ENCODE assay signal across 12 cellular contexts in the genomic region with DNA sequence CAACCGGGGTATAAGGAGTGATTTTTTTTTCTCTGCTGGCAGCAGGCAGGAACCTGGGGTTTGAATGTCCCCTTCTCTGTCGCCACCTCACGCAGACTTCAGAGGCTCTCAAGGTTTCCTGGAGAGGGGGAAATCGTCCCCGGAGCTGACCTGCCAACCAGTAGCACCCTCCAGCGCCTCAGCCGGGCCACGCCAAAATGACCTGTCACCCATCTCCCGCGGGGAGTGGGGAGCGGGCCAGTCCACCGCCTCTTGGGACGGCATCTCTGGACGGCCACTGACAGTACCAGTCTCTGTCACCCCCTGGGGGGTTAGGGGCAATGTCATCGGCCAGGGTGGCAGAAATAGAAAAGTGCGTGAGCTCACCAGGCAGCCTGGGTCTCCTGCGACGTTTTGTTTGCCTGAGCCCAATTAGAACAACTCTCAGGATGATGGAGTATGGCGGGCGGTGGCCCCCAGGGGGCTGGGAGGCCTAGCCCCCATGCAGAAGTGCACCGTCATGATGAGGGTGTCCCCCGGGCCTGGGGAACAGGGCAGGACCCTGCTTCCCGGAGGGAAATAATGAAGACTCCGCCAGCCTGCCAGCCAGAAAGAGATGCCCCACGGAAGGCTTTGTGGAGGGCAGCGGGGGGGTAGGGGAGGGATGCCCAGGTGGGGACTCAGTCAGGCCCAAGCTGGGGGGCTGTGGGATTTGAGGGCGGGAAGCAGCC. TPM values are rescaled to one million over a fixed set of nuclear protein-coding genes. Genes with fewer than 3 reads are reported as not detected.
DNase-seq lines count a peak whose midpoint lies in the region; ATAC-seq and TF ChIP-seq lines count a peak whose summit lies in the region.
"Had no signal": no experiment of that assay in that cellular context is flagged by ENCODE, and none has a peak within 500 bp of the region (broad histone marks: within the 10 kb centered on the region; RNA-seq: fewer than 3 reads in every experiment).

No MANE protein-coding gene starts in this region.

- H3K9me2 ChIP-seq in GM23338 (ENCODE audit: insufficient read depth), result no peaks in the 10 kb centered on the region
- no peaks in the 10 kb centered on the region for H3K9me2 ChIP-seq in hepatocyte (replicated peaks; ENCODE audit: insufficient read depth)

- H3K27me3 Mint-ChIP-seq in GM23338 (ENCODE audit: insufficient read depth, low read depth, poor library complexity), result peaks cover 36% of the 10 kb centered on the region
- H3K27me3 Mint-ChIP-seq in progenitor cell of endocrine pancreas, result peaks cover 22% of the 10 kb centered on the region

- H2AFZ ChIP-seq in GM23338 (no peak overlapping the region), OCI-LY3 (ENCODE audit: low read depth, low read length) (no peak overlapping the region), hepatocyte (no peak overlapping the region)

- H3K9me3 Mint-ChIP-seq in GM23338, result peaks cover 10% of the 10 kb centered on the region
- H3K9me3 Mint-ChIP-seq in progenitor cell of endocrine pancreas (ENCODE audit: low read depth), result no peaks in the 10 kb centered on the region
- H3K9me3 Mint-ChIP-seq: naive thymus-derived CD8-positive, alpha-beta T cell had no signal

- H3K4me3 Mint-ChIP-seq in GM23338 (peak overlapping the region; percentile 92), progenitor cell of endocrine pancreas (ENCODE audit: low read depth) (peak overlapping the region; percentile 40)

- peaks cover 9% of the 10 kb centered on the region for H3K36me3 Mint-ChIP-seq in GM23338 (ENCODE audit: low read depth)
- H3K36me3 Mint-ChIP-seq in progenitor cell of endocrine pancreas (ENCODE audit: insufficient read depth), result peaks cover 4% of the 10 kb centered on the region

- H3K4me3 ChIP-seq in GM23338 (peak overlapping the region; percentile 88), OCI-LY3 (ENCODE audit: low read length) (no peak overlapping the region), hepatocyte (no peak overlapping the region)
- H3K4me3 ChIP-seq: lung, thoracic aorta had no signal

- H3K27ac Mint-ChIP-seq in GM23338, result no peak overlapping the region
- no peak overlapping the region for H3K27ac Mint-ChIP-seq in progenitor cell of endocrine pancreas

- H3K36me3 ChIP-seq in GM23338 (ENCODE audit: insufficient read depth), result no peaks in the 10 kb centered on the region
- no peaks in the 10 kb centered on the region for H3K36me3 ChIP-seq in OCI-LY3 (replicated peaks; ENCODE audit: low read depth, low read length)
- no peaks in the 10 kb centered on the region for H3K36me3 ChIP-seq in hepatocyte (replicated peaks; ENCODE audit: insufficient read depth, low read depth)
- H3K36me3 ChIP-seq: thoracic aorta had no signal

- H3K9me3 ChIP-seq in OCI-LY3 (ENCODE audit: insufficient read depth, low read length) (no peaks in the 10 kb centered on the region), hepatocyte (ENCODE audit: low read depth) (no peaks in the 10 kb centered on the region)
- H3K9me3 ChIP-seq: thoracic aorta had no signal

- TF ChIP-seq CTCF in GM23338 (conservative IDR thresholded peaks at IDR 0.05; ENCODE audit: low read depth in 2 of 2) (no peak), OCI-LY3 (IDR thresholded peaks at IDR 0.05; ENCODE audit: low read depth, low read length) (no peak), hepatocyte (IDR thresholded peaks at IDR 0.05; ENCODE audit: poor library complexity) (no peak), progenitor cell of endocrine pancreas (IDR thresholded peaks at IDR 0.05; ENCODE audit: unreplicated experiment) (no peak)

- H3K4me2 ChIP-seq in GM23338 (peak overlapping the region; percentile 99), OCI-LY3 (ENCODE audit: low read length) (peak overlapping the region; percentile 15; the same call in 1 of the 2 replicates), hepatocyte (peak overlapping the region; percentile 99)

- WGBS in hepatocyte (ENCODE audit: low lambda C conversion rate, missing lambda C conversion rate), result 80% methylated on average over 26 of the region's 27 CpGs

- H3K4me1 Mint-ChIP-seq in GM23338 (peaks cover 36% of the 10 kb centered on the region), progenitor cell of endocrine pancreas (ENCODE audit: low read depth) (peaks cover 13% of the 10 kb centered on the region)

- H3F3A ChIP-seq in GM23338 (replicated peaks; ENCODE audit: low read depth), result 0 out of 2 replicates have a peak, but pooled peaks cover 6% of the 10 kb centered on the region

- H3K27ac ChIP-seq in GM23338 (ENCODE audit: low read depth) (no peak overlapping the region), OCI-LY3 (ENCODE audit: low read length) (no peak overlapping the region), hepatocyte (no peak overlapping the region)

- no peak for ATAC-seq in GM23338
- ATAC-seq: naive thymus-derived CD8-positive, alpha-beta T cell; PC-3 had no signal

- no peak overlapping the region for H3K9ac ChIP-seq in OCI-LY3 (ENCODE audit: low read length)

- peaks cover 33% of the 10 kb centered on the region for H3K4me1 ChIP-seq in GM23338 (ENCODE audit: insufficient read depth)
- peaks cover 33% of the 10 kb centered on the region for H3K4me1 ChIP-seq in OCI-LY3 (ENCODE audit: low read length)
- peaks cover 13% of the 10 kb centered on the region for H3K4me1 ChIP-seq in hepatocyte (ENCODE audit: insufficient read depth)

- peaks cover 47% of the 10 kb centered on the region for H4K20me1 ChIP-seq in GM23338 (replicated peaks; ENCODE audit: insufficient read depth)
- H4K20me1 ChIP-seq in OCI-LY3 (ENCODE audit: insufficient read depth, low read length), result no peaks in the 10 kb centered on the region
- H4K20me1 ChIP-seq in hepatocyte (ENCODE audit: insufficient read depth, poor library complexity, severe bottlenecking), result peaks cover 3% of the 10 kb centered on the region

- H3K79me2 ChIP-seq in GM23338 (replicated peaks; ENCODE audit: insufficient read depth) (peaks cover 63% of the 10 kb centered on the region), OCI-LY3 (ENCODE audit: low read length) (no peaks in the 10 kb centered on the region), hepatocyte (no peaks in the 10 kb centered on the region)

- H3K27me3 ChIP-seq in GM23338 (ENCODE audit: insufficient read depth) (peaks cover 19% of the 10 kb centered on the region), OCI-LY3 (ENCODE audit: low read depth, low read length) (peaks cover 24% of the 10 kb centered on the region), hepatocyte (peaks cover 35% of the 10 kb centered on the region)

- no peak for DNase-seq in GM23338 (ENCODE audit: low spot score)
- no peak for DNase-seq in hepatocyte (ENCODE audit: low spot score)
- no peak for DNase-seq in progenitor cell of endocrine pancreas (ENCODE audit: low spot score, unreplicated experiment)
- DNase-seq in NK-92 (lab: John Stamatoyannopoulos, UW; ENCODE audit: unreplicated experiment), result no peak
- no peak for DNase-seq in activated CD4-positive, alpha-beta T cell treated with anti-CD3 and anti-CD28 coated beads for 48 hours
- no peak for DNase-seq in SK-N-DZ (ENCODE audit: low spot score)
- DNase-seq: effector CD4-positive, alpha-beta T cell; naive thymus-derived CD8-positive, alpha-beta T cell; PC-3 had no signal

TF ChIP-seq in GM23338, 12 proteins besides CTCF, POLR2A, EP300 and RAD21 (continues in another document):
- no peak for TF ChIP-seq POLR2AphosphoS5 (IDR thresholded peaks at IDR 0.05; ENCODE audit: low read depth)
- TF ChIP-seq ZNF114 (CRISPR knock-in tag; IDR thresholded peaks at IDR 0.05), result no peak
- no peak for TF ChIP-seq CREB1 (CRISPR knock-in tag; IDR thresholded peaks at IDR 0.05; ENCODE audit: low read depth)
- no peak for TF ChIP-seq JUNB (IDR thresholded peaks at IDR 0.05; ENCODE audit: unreplicated experiment)
- TF ChIP-seq REST (IDR thresholded peaks at IDR 0.05; ENCODE audit: unreplicated experiment), result no peak

RNA-seq across cellular contexts. Expression of gene PTPRS, which starts 2.6 kb away (rescaled TPM):
- total RNA-seq in GM23338 (2014; rRNA removed; shearing (Covaris generic)), result 225 and 290 TPM in 2 replicates
- 20.6 and 20.7 TPM in 2 replicates for polyA plus RNA-seq in GM23338 (2016; fragmentation: Nextera tagmentation; extraction: Ambion mirVana)
- 39.1 and 65.5 TPM in 2 replicates for total RNA-seq in hepatocyte
- 21.9 and 25.7 TPM in 2 replicates for polyA plus RNA-seq in hepatocyte
- total RNA-seq in progenitor cell of endocrine pancreas, result 219 and 234 TPM in 2 replicates
- polyA plus RNA-seq in SK-N-DZ (2014; cell fraction: cytosol; rRNA removed), result 50.3 and 56.6 TPM in 2 replicates
- 70.3 and 104 TPM in 2 replicates for polyA plus RNA-seq in SK-N-DZ (2014; cell fraction: nucleus; rRNA removed)

Comparison
In these comparisons a context has a peak if more than half of its experiments do, and no peak if none do; other contexts are left out.
1. H3K4me2 ChIP-seq: peak in every context shown above with its lines; median percentile 99 in GM23338; 99 in hepatocyte; 15 in OCI-LY3.